ENCODE assay signal across 18 cellular contexts in the genomic region with DNA sequence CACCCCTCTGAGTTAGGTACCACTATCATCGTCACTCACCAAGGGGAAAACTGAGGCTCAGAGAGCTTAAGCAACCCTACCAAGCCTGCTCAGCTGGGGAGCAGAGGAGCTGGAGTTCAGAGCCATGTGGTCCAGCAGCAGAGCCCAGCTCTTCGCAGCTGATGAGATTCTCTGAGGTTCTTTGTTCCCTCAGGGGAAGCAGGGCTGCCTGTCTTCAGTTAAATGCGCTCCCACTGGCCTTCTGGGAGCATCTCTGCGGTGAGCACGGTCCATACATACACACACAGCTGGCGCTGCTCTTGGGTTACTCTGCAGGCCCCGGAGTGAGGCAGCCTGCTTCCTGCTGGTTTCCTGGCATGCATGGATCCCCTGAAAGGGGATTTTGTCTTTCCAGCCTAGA. TPM values are rescaled to one million over a fixed set of nuclear protein-coding genes. Genes with fewer than 3 reads are reported as not detected.
DNase-seq lines count a peak whose midpoint lies in the region; ATAC-seq and TF ChIP-seq lines count a peak whose summit lies in the region.
"Had no signal": no experiment of that assay in that cellular context is flagged by ENCODE, and none has a peak within 500 bp of the region (broad histone marks: within the 10 kb centered on the region; RNA-seq: fewer than 3 reads in every experiment).

No MANE protein-coding gene starts in this region.

- H4K20me1 ChIP-seq in BLaER1 treated with 17β-estradiol and CSF1 and Interleukin-3, amounts not matched to agents 10 nM and 100 nM, result no peaks in the 10 kb centered on the region

- peak overlapping the region in 1 of 10 experiments; percentile 27; a peak in 2 of 20 replicates for H3K4me3 ChIP-seq in BLaER1 treated with 17β-estradiol and CSF1 and Interleukin-3, amounts not matched to agents 10 nM and 100 nM
- H3K4me3 ChIP-seq: mucosa of descending colon, suprapubic skin had no signal

- H3K27me3 Mint-ChIP-seq in nephron (ENCODE audit: low read depth) (no peaks in the 10 kb centered on the region), osteocyte (ENCODE audit: unreplicated experiment) (peaks cover 6% of the 10 kb centered on the region)

- H3K4me3 Mint-ChIP-seq in nephron (no peak overlapping the region), osteocyte (ENCODE audit: unreplicated experiment) (no peak overlapping the region)

- H3K36me3 Mint-ChIP-seq in nephron (ENCODE audit: low read depth) (no peaks in the 10 kb centered on the region), osteocyte (ENCODE audit: unreplicated experiment) (no peaks in the 10 kb centered on the region)

- TF ChIP-seq CTCF in nephron (IDR thresholded peaks at IDR 0.05; ENCODE audit: unreplicated experiment in 3 of 3) (no peak), osteocyte (IDR thresholded peaks at IDR 0.05) (no peak)

- H3K9ac ChIP-seq in BLaER1 treated with 17β-estradiol and CSF1 and Interleukin-3, amounts not matched to agents 10 nM and 100 nM, result peak overlapping the region in 6 of 11 experiments; percentile 21 to 67 (median 50); a peak in 9 of 22 replicates

- H3K27me3 ChIP-seq in BLaER1 treated with 17β-estradiol and CSF1 and Interleukin-3, amounts not matched to agents 10 nM and 100 nM, result peaks cover 0 to 3% (median 0%) of the 10 kb centered on the region in 11 experiments; a peak in 1 of 22 replicates
- H3K27me3 ChIP-seq: suprapubic skin had no signal

- H3K9me3 Mint-ChIP-seq in nephron, result no peaks in the 10 kb centered on the region
- no peaks in the 10 kb centered on the region for H3K9me3 Mint-ChIP-seq in osteocyte (ENCODE audit: unreplicated experiment)

- H3K36me3 ChIP-seq in BLaER1 treated with 17β-estradiol and CSF1 and Interleukin-3, amounts not matched to agents 10 nM and 100 nM, result no peaks in the 10 kb centered on the region
- H3K36me3 ChIP-seq: suprapubic skin had no signal

- peak; percentile 43 for DNase-seq in LHCN-M2 (ENCODE audit: low read depth)
- no peak for DNase-seq in stimulated activated CD4-positive, alpha-beta T cell treated with anti-CD3 and anti-CD28 coated beads, Interleukin-15, amount 100 ng/mL, for 24 hours
- DNase-seq in osteocyte (ENCODE audit: extremely low spot score, unreplicated experiment), result no peak
- DNase-seq in SKM-1 treated with dmso at 0.1 percent for 144 hours (lab: John Stamatoyannopoulos, UW; ENCODE audit: unreplicated experiment), result no peak
- DNase-seq: activated naive CD4-positive, alpha-beta T cell; NCI-H1694; NCI-H510A; OCI-M1; stimulated activated CD4-positive, alpha-beta T cell treated with anti-CD3 and anti-CD28 coated beads, Interleukin-4, amount 100 ng/mL, for 4 hours had no signal

- H3K4me1 Mint-ChIP-seq in nephron (peaks cover 28% of the 10 kb centered on the region), osteocyte (ENCODE audit: unreplicated experiment) (peaks cover 34% of the 10 kb centered on the region)

- H3K9me3 ChIP-seq in BLaER1 treated with 17β-estradiol and CSF1 and Interleukin-3, amounts not matched to agents 10 nM and 100 nM (replicated peaks in 1 of 11), result no peaks in the 10 kb centered on the region
- H3K9me3 ChIP-seq: mucosa of descending colon, suprapubic skin had no signal

- peak overlapping the region in 9 of 11 experiments; percentile 17 to 79 (median 66); a peak in 16 of 22 replicates for H3K27ac ChIP-seq in BLaER1 treated with 17β-estradiol and CSF1 and Interleukin-3, amounts not matched to agents 10 nM and 100 nM
- H3K27ac ChIP-seq in cingulate gyrus (ENCODE audit: low read depth, low read length), result peak overlapping the region; percentile 54
- H3K27ac ChIP-seq: suprapubic skin had no signal

- peak overlapping the region; percentile 40 to 87 (median 79) for H3K4me2 ChIP-seq in BLaER1 treated with 17β-estradiol and CSF1 and Interleukin-3, amounts not matched to agents 10 nM and 100 nM

- H3K27ac Mint-ChIP-seq in nephron (peak overlapping the region in 2 of 3 experiments; percentile 35 to 73), osteocyte (ENCODE audit: unreplicated experiment) (no peak overlapping the region)

- H3K4me1 ChIP-seq in BLaER1 treated with 17β-estradiol and CSF1 and Interleukin-3, amounts not matched to agents 10 nM and 100 nM, result peaks cover 51 to 93% (median 83%) of the 10 kb centered on the region in 10 experiments
- H3K4me1 ChIP-seq: suprapubic skin had no signal

- no peak for ATAC-seq in GM18517 (IDR thresholded peaks at IDR 0.05; ENCODE audit: unreplicated experiment)
- ATAC-seq: mucosa of descending colon had no signal

RNA-seq across cellular contexts. Expression of a gene that starts 5.2 kb away (rescaled TPM):
- total RNA-seq in LHCN-M2 (2014; rRNA removed), result 0.06 TPM in 1 of 2 replicates, not detected in the other
- polyA plus RNA-seq in LHCN-M2 (2012), result 0.02 TPM
- total RNA-seq in osteocyte, result 0.68 and 0.91 TPM in 2 replicates
- total RNA-seq: kidney epithelial cell, SK-MEL-5 had no signal

RNA-seq across cellular contexts. Expression of a gene that starts 6.4 kb away (rescaled TPM):
- total RNA-seq in LHCN-M2 (2014; rRNA removed), result 0.57 TPM in 1 of 2 replicates, not detected in the other
- 0.18 TPM for polyA plus RNA-seq in LHCN-M2 (2012)
- total RNA-seq in osteocyte, result not detected in 2 replicates
- total RNA-seq: cerebellum, kidney epithelial cell, SK-MEL-5 had no signal

RNA-seq across cellular contexts. Expression of a gene that starts 19.0 kb away (rescaled TPM):
- total RNA-seq in LHCN-M2 (2014; rRNA removed) (33.1 and 34.5 TPM in 2 replicates), osteocyte (25.9 and 27.4 TPM in 2 replicates)
- polyA plus RNA-seq in LHCN-M2 (2012), result 38.2 TPM

RNA-seq across cellular contexts. Expression of a gene that starts 45.4 kb away (rescaled TPM):
- total RNA-seq in LHCN-M2 (2014; rRNA removed) (79.7 and 97.3 TPM in 2 replicates), osteocyte (78.0 and 78.2 TPM in 2 replicates)
- 66.6 TPM for polyA plus RNA-seq in LHCN-M2 (2012)

RNA-seq across cellular contexts. Expression of a gene that starts 53.0 kb away (rescaled TPM):
- total RNA-seq in LHCN-M2 (2014; rRNA removed) (85.0 and 94.1 TPM in 2 replicates), osteocyte (144 and 152 TPM in 2 replicates)
- 106 TPM for polyA plus RNA-seq in LHCN-M2 (2012)
